Comparison of ENCODE assay signal across 14 cellular contexts in genomic region chr2:190973726-190974628, GRCh38. TPM values are rescaled to one million over a fixed set of nuclear protein-coding genes. Genes with fewer than 3 reads are reported as not detected.
DNase-seq lines count a peak whose midpoint lies in the region; ATAC-seq and TF ChIP-seq lines count a peak whose summit lies in the region.
"Had no signal": no experiment of that assay in that cellular context is flagged by ENCODE, and none has a peak within 500 bp of the region (broad histone marks: within the 10 kb centered on the region; RNA-seq: fewer than 3 reads in every experiment).

No MANE protein-coding gene starts in this region.

- BruUV-seq in Panc1 (replicated peaks; lab: Mats Ljungman, UMichigan), result TSS peak; percentile 14

- peaks cover 6% of the 10 kb centered on the region for H4K20me1 ChIP-seq in osteoblast (ENCODE audit: insufficient read depth, low read length)

- CTCF ChIA-PET in activated naive CD4-positive, alpha-beta T cell treated with anti-CD3 and anti-CD28 coated beads, Interleukin-2, amount 10 ng/mL, durations not matched to agents 7 days and 5 days (lab: Charles Lee), result no interaction called here
- CTCF ChIA-PET in Panc1 (lab: Charles Lee), result no interaction called here

- H3K4me3 Mint-ChIP-seq in activated naive CD4-positive, alpha-beta T cell treated with anti-CD3 and anti-CD28 coated beads, Interleukin-2, amount 10 ng/mL, durations not matched to agents 7 days and 5 days, result no peak overlapping the region
- H3K4me3 Mint-ChIP-seq in chondrocyte (ENCODE audit: unreplicated experiment) (no peak overlapping the region), progenitor cell of endocrine pancreas (ENCODE audit: low read depth) (no peak overlapping the region)

- peaks cover 59% of the 10 kb centered on the region for H3K36me3 ChIP-seq in Panc1 (ENCODE audit: control insufficient read depth, insufficient read depth, low read length)
- peaks cover 0 to 97% (median 37%) of the 10 kb centered on the region in 4 donors for H3K36me3 ChIP-seq in transverse colon
- peaks cover 98% of the 10 kb centered on the region for H3K36me3 ChIP-seq in osteoblast (ENCODE audit: insufficient read depth, low read length)

- no peak for TF ChIP-seq CTCF in Panc1 (IDR thresholded peaks at IDR 0.05)
- TF ChIP-seq CTCF in chondrocyte (IDR thresholded peaks at IDR 0.05), result no peak
- TF ChIP-seq CTCF in progenitor cell of endocrine pancreas (IDR thresholded peaks at IDR 0.05; ENCODE audit: unreplicated experiment), result no peak
- TF ChIP-seq CTCF in transverse colon (IDR thresholded peaks at IDR 0.05), result no peak
- no peak for TF ChIP-seq CTCF in osteoblast (IDR thresholded peaks at IDR 0.05; ENCODE audit: extremely low read depth, low read depth, low read length)

- H3K9me3 ChIP-seq in Panc1 (ENCODE audit: control insufficient read depth, insufficient read depth, low read depth, low read length) (no peaks in the 10 kb centered on the region), transverse colon (no peaks in the 10 kb centered on the region), osteoblast (ENCODE audit: low read depth, low read length) (no peaks in the 10 kb centered on the region)
- H3K9me3 ChIP-seq: Peyer's patch had no signal

- peak overlapping the region; percentile 74 for H3K27ac Mint-ChIP-seq in activated naive CD4-positive, alpha-beta T cell treated with anti-CD3 and anti-CD28 coated beads, Interleukin-2, amount 10 ng/mL, durations not matched to agents 7 days and 5 days
- H3K27ac Mint-ChIP-seq in chondrocyte (ENCODE audit: unreplicated experiment) (peak overlapping the region; percentile 49), progenitor cell of endocrine pancreas (peak overlapping the region; percentile 90)

- no peak for DNase-seq in activated naive CD4-positive, alpha-beta T cell treated with anti-CD3 and anti-CD28 coated beads, Interleukin-2, amount 10 ng/mL, durations not matched to agents 7 days and 5 days
- no peak for DNase-seq in activated naive CD4-positive, alpha-beta T cell (lab: John Stamatoyannopoulos, UW)
- DNase-seq in Panc1 (ENCODE audit: low read depth, low spot score) (no peak), chondrocyte (ENCODE audit: low spot score) (no peak), progenitor cell of endocrine pancreas (ENCODE audit: low spot score, unreplicated experiment) (no peak), transverse colon (no peak), osteoblast (ENCODE audit: insufficient read length, low spot score, missing footprints) (no peak)
- DNase-seq: activated CD8-positive, alpha-beta memory T cell treated with anti-CD3 and anti-CD28 coated beads for 24 hours; amniotic stem cell; DMS79 treated with DMSO at 0.1 percent for 48 hours; NCI-H2227 treated with DMSO at 0.1 percent for 48 hours; Peyer's patch; stimulated activated CD4-positive, alpha-beta T cell treated with anti-CD3 and anti-CD28 coated beads, Interleukin-2, amount 100 ng/mL, for 24 hours had no signal

- no peak for TF ChIP-seq POLR2A in transverse colon (IDR thresholded peaks at IDR 0.05)

- no peak overlapping the region for H3K27ac ChIP-seq in Panc1 (ENCODE audit: low read length)
- H3K27ac ChIP-seq in transverse colon, result no peak overlapping the region
- no peak overlapping the region for H3K27ac ChIP-seq in osteoblast (ENCODE audit: low read depth, low read length)
- H3K27ac ChIP-seq: Peyer's patch had no signal

- peaks cover 86% of the 10 kb centered on the region for H3K36me3 Mint-ChIP-seq in activated naive CD4-positive, alpha-beta T cell treated with anti-CD3 and anti-CD28 coated beads, Interleukin-2, amount 10 ng/mL, durations not matched to agents 7 days and 5 days
- H3K36me3 Mint-ChIP-seq in chondrocyte (ENCODE audit: low read depth), result peaks cover 74% of the 10 kb centered on the region
- H3K36me3 Mint-ChIP-seq in progenitor cell of endocrine pancreas (ENCODE audit: insufficient read depth), result peaks cover 63% of the 10 kb centered on the region

- H3K27me3 ChIP-seq in Panc1 (ENCODE audit: control insufficient read depth, insufficient read depth, low read length), result no peaks in the 10 kb centered on the region
- no peaks in the 10 kb centered on the region for H3K27me3 ChIP-seq in transverse colon
- H3K27me3 ChIP-seq in osteoblast (ENCODE audit: insufficient read depth, low read length), result no peaks in the 10 kb centered on the region
- H3K27me3 ChIP-seq: Peyer's patch had no signal

- intact Hi-C loops in Panc1 (cut with micrococcal nuclease; ENCODE audit: unreplicated experiment), result no loop called here
- intact Hi-C loops in transverse colon (cut with DNase I; ENCODE audit: low total_unique reads), result no loop called here

- H3K27me3 Mint-ChIP-seq in activated naive CD4-positive, alpha-beta T cell treated with anti-CD3 and anti-CD28 coated beads, Interleukin-2, amount 10 ng/mL, durations not matched to agents 7 days and 5 days, result no peaks in the 10 kb centered on the region
- no peaks in the 10 kb centered on the region for H3K27me3 Mint-ChIP-seq in chondrocyte (ENCODE audit: low read depth)
- no peaks in the 10 kb centered on the region for H3K27me3 Mint-ChIP-seq in progenitor cell of endocrine pancreas

- 88 to 92% methylated on average over 11 of the region's 11 CpGs for WGBS in transverse colon (ENCODE audit: low coverage in 1 of 2), 2 donors

- H3K4me3 ChIP-seq in Panc1 (ENCODE audit: low read depth in 2 of 2, low read length in 2 of 2) (no peak overlapping the region), transverse colon (no peak overlapping the region), osteoblast (ENCODE audit: insufficient read depth, low read length) (no peak overlapping the region)
- H3K4me3 ChIP-seq: Peyer's patch had no signal

- POLR2A ChIA-PET in Panc1 (lab: Charles Lee), result no interaction called here

- no peaks in the 10 kb centered on the region for H3K9me3 Mint-ChIP-seq in activated naive CD4-positive, alpha-beta T cell treated with anti-CD3 and anti-CD28 coated beads, Interleukin-2, amount 10 ng/mL, durations not matched to agents 7 days and 5 days
- no peaks in the 10 kb centered on the region for H3K9me3 Mint-ChIP-seq in chondrocyte (ENCODE audit: low read depth)
- no peaks in the 10 kb centered on the region for H3K9me3 Mint-ChIP-seq in progenitor cell of endocrine pancreas (ENCODE audit: low read depth)

- ATAC-seq in Panc1, result no peak
- no peak for ATAC-seq in GM19023 (IDR thresholded peaks at IDR 0.05; ENCODE audit: unreplicated experiment)

- TF ChIP-seq EP300 in transverse colon (IDR thresholded peaks at IDR 0.05; ENCODE audit: low read depth), result no peak

- no peak overlapping the region for H2AFZ ChIP-seq in osteoblast (ENCODE audit: low read length)

- H3K4me1 ChIP-seq in Panc1 (ENCODE audit: control insufficient read depth, insufficient read depth, low read length) (no peaks in the 10 kb centered on the region), transverse colon (no peaks in the 10 kb centered on the region), osteoblast (ENCODE audit: insufficient read depth, low read length) (peaks cover 8% of the 10 kb centered on the region)
- H3K4me1 ChIP-seq: Peyer's patch had no signal

- in situ Hi-C loops in Panc1 (cut with HindIII; ENCODE audit: low pct_unique_long_range_greater_than_20kb, low sequenced_read_pairs), result no loop called here
- in situ Hi-C loops in transverse colon (cut with MboI; ENCODE audit: low pct_ligation_motif_present in 1 of 4, low pct_unique_long_range_greater_than_20kb in 1 of 4, low sequenced_read_pairs in 3 of 4), result no loop called here

- H3K79me2 ChIP-seq in osteoblast (ENCODE audit: insufficient read depth, low read length), result no peaks in the 10 kb centered on the region

- no peak overlapping the region for H3K4me2 ChIP-seq in osteoblast (ENCODE audit: insufficient read depth, low read length)

- H3K4me1 Mint-ChIP-seq in activated naive CD4-positive, alpha-beta T cell treated with anti-CD3 and anti-CD28 coated beads, Interleukin-2, amount 10 ng/mL, durations not matched to agents 7 days and 5 days, result peaks cover 65% of the 10 kb centered on the region
- peaks cover 6% of the 10 kb centered on the region for H3K4me1 Mint-ChIP-seq in chondrocyte (ENCODE audit: low read depth)
- peaks cover 4% of the 10 kb centered on the region for H3K4me1 Mint-ChIP-seq in progenitor cell of endocrine pancreas (ENCODE audit: low read depth)

RNA-seq across cellular contexts. Expression of gene STAT1, which starts 40.0 kb away (rescaled TPM):
- total RNA-seq in Panc1 (2021; ENCODE audit: unreplicated experiment), result 73.4 TPM
- 51.6 TPM for polyA plus RNA-seq in Panc1 (2012; ENCODE audit: insufficient read length)
- total RNA-seq in chondrocyte, result 71.5 to 143 TPM (median 140 TPM) in 3 replicates
- total RNA-seq in progenitor cell of endocrine pancreas, result 264 and 274 TPM in 2 replicates
- 10 to 100 TPM; 23.2 to 67.8 (median 52.2) TPM for total RNA-seq in transverse colon
- 447 and 530 TPM in 2 replicates for total RNA-seq in osteoblast
